8 cellular contexts compared by ENCODE assay signal in the genomic region with DNA sequence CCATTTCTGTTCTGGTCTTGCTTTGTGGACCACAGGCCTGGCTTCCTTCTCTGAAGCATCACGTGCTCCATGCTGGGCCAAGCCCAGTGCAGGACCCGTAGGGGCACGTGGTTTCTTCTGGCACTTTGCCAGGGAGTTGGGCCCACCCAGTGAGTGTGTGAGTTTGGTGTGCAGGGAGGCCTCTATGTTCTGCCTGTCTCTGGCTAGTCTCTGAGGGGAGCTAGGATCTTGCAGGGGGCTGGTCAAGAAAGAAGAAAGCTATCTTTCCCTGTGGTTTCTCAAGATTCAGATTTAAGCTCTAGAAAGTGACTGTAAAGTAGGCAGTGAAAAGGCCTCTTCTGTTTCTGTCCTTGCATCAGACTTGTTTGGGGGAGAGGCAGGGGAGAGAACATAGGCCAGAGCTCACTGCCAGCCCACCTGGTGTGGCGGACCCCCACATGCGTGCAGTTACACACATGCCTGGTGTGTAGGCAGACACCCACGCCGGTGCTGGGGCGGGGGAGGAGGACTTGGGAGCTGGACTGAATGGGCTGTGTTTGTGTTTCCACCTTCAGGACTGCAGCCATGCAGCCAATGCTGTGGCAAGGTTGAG. TPM values are rescaled to one million over a fixed set of nuclear protein-coding genes. Genes with fewer than 3 reads are reported as not detected.
DNase-seq lines count a peak whose midpoint lies in the region; ATAC-seq, FAIRE-seq and TF ChIP-seq lines count a peak whose summit lies in the region.

No MANE protein-coding gene starts in this region.

- FAIRE-seq in A549 (lab: Jason Lieb, UNC), result no peak

- H3K27ac ChIP-seq in A549, result peak overlapping the region; percentile 91 to 98
- peak overlapping the region; percentile 61 for H3K27ac ChIP-seq in HUES64 (ENCODE audit: low read depth, low read length)
- H3K27ac ChIP-seq in right cardiac atrium (ENCODE audit: low read length), result peak overlapping the region; percentile 19

- intact Hi-C loops in right cardiac atrium (cut with DNase I), result no loop called here

- POLR2A ChIA-PET in A549 (lab: Yijun Ruan, JAX), result interaction anchor here (1.0 to 5.2 kb wide), 3 partner anchors 11 to 20 kb away, joined by 3 to 33 read pairs (median 4); partner anchors contain the start of gene LASP1

- H3K9me3 ChIP-seq in A549 (no peaks in the 10 kb centered on the region), HUES64 (ENCODE audit: insufficient read depth, low read depth, low read length) (no peaks in the 10 kb centered on the region), right cardiac atrium (ENCODE audit: control insufficient read depth, low read length) (no peaks in the 10 kb centered on the region)

- WGBS in A549 (ENCODE audit: missing lambda C conversion rate), result 42% methylated on average over 8 of the region's 8 CpGs
- WGBS in HUES64, result 71% methylated on average over 8 of the region's 8 CpGs
- WGBS in right cardiac atrium, result 23% methylated on average over 8 of the region's 8 CpGs

- TF ChIP-seq EP300 in A549 (IDR thresholded peaks at IDR 0.05), result no peak

- CTCF ChIA-PET in A549 (lab: Yijun Ruan, JAX), result interaction anchor here (0.5 to 4.6 kb wide), 10 partner anchors 10 to 288 kb away, joined by 3 to 39 read pairs (median 4); partner anchors contain the start of gene LASP1

- peak overlapping the region; percentile 3; the same call in 2 of the 3 replicates for H3K4me3 ChIP-seq in A549
- no peak overlapping the region for H3K4me3 ChIP-seq in HUES64 (ENCODE audit: low read length)
- H3K4me3 ChIP-seq in right cardiac atrium (ENCODE audit: low read length), result no peak overlapping the region

- no peak for TF ChIP-seq RAD21 in A549 (conservative IDR thresholded peaks at IDR 0.05 in 1 of 2, IDR thresholded peaks at IDR 0.05 in 1 of 2)

- peaks cover 19% of the 10 kb centered on the region for H3K36me3 ChIP-seq in HUES64 (ENCODE audit: insufficient read depth, low read length)

- DNase-seq in A549 (ENCODE audit: low read depth in 1 of 2, low spot score in 1 of 2) (peak in 1 of 2 experiments; percentile 58), right cardiac atrium (peak; percentile 85 to 91 (median 90)), 8988T (no peak), iPS-NIHi11 (ENCODE audit: low spot score) (no peak)
- DNase-seq in activated naive CD4-positive, alpha-beta T cell treated with anti-CD3 and anti-CD28 coated beads, Interleukin-2, amount 50 U/mL, for 16 hours, result peak; percentile 50
- DNase-seq in stimulated activated CD4-positive, alpha-beta T cell treated with anti-CD3 and anti-CD28 coated beads, Interleukin-2, amount 100 ng/mL, for 24 hours, result peak; percentile 47 to 53

- no peak overlapping the region for H3K9ac ChIP-seq in HUES64 (ENCODE audit: low read depth, low read length)

- ATAC-seq in A549 (no peak), right cardiac atrium (peak; percentile 60 to 70), GM21619 (IDR thresholded peaks at IDR 0.05; ENCODE audit: unreplicated experiment) (no peak)

- H3K4me2 ChIP-seq in A549, result peak overlapping the region; percentile 86

- H3K27me3 ChIP-seq in HUES64 (ENCODE audit: insufficient read depth, low read length) (no peaks in the 10 kb centered on the region), right cardiac atrium (ENCODE audit: control insufficient read depth, insufficient read depth) (no peaks in the 10 kb centered on the region)

- no peak for TF ChIP-seq POLR2A in A549 (IDR thresholded peaks at IDR 0.05; ENCODE audit: low read length)

- peaks cover 100% of the 10 kb centered on the region for H3K4me1 ChIP-seq in A549
- peaks cover 75% of the 10 kb centered on the region for H3K4me1 ChIP-seq in HUES64 (ENCODE audit: insufficient read depth, low read length)
- peaks cover 47% of the 10 kb centered on the region for H3K4me1 ChIP-seq in right cardiac atrium (ENCODE audit: control insufficient read depth, insufficient read depth, low read length)

- TF ChIP-seq CTCF in A549 (IDR thresholded peaks at IDR 0.05), result no peak

TF ChIP-seq in A549, 52 proteins besides CTCF, POLR2A, EP300 and RAD21:
- TF ChIP-seq MAX (IDR thresholded peaks at IDR 0.05) (peak; percentile 93), BHLHE40 (IDR thresholded peaks at IDR 0.05; ENCODE audit: low read depth, low read length) (peak; percentile 6; the same call in 1 of the 2 replicates), MAZ (IDR thresholded peaks at IDR 0.05; ENCODE audit: borderline replicate concordance, low read depth, low read length) (no peak), JUN (IDR thresholded peaks at IDR 0.05) (0 out of 5 replicates have a peak, but pooled peaks of 1 of the 2 experiments have one; percentile 19), USF2 (IDR thresholded peaks at IDR 0.05) (peak; percentile 94)

RNA-seq across cellular contexts. Expression of gene LASP1, which starts 11.8 kb away (rescaled TPM):
- polyA plus RNA-seq in A549 (2011; rRNA removed), result 145 and 152 TPM in 2 replicates
- 201 and 252 TPM in 2 replicates for polyA plus RNA-seq in A549 (2012; cell fraction: cytosol; rRNA removed)
- 247 and 316 TPM in 2 replicates for polyA plus RNA-seq in A549 (2012; cell fraction: nucleus; rRNA removed)
- 281 to 312 TPM (median 287 TPM) in 3 replicates for polyA plus RNA-seq in A549 (2017; fragmentation: RNase III; extraction: RNeasy Plus Mini Kit Qiagen cat#74134 plus additional on column Dnase treatment)
- polyA minus RNA-seq in A549 (2011; rRNA and poly(A)+ RNA removed), result 197 TPM in 2 replicates
- polyA plus RNA-seq in HUES64 (2013, experiment 1 of 2), result 103 TPM
- polyA plus RNA-seq in HUES64 (2013, experiment 2 of 2), result 99.7 TPM
- total RNA-seq in right cardiac atrium, result 10 to 100 TPM; 29.2 to 39.6 (median 35.8) TPM
- polyA plus RNA-seq in right cardiac atrium, result 23.8 TPM

RNA-seq across cellular contexts. Expression of gene RPL23, which starts 28.2 kb away (rescaled TPM):
- polyA plus RNA-seq in A549 (2011; rRNA removed), result 2,297 and 2,715 TPM in 2 replicates
- polyA plus RNA-seq in A549 (2012; cell fraction: cytosol; rRNA removed), result 1,824 and 2,393 TPM in 2 replicates
- 368 and 737 TPM in 2 replicates for polyA plus RNA-seq in A549 (2012; cell fraction: nucleus; rRNA removed)
- polyA plus RNA-seq in A549 (2017; fragmentation: RNase III; extraction: RNeasy Plus Mini Kit Qiagen cat#74134 plus additional on column Dnase treatment), result 2,814 to 3,171 TPM (median 2,969 TPM) in 3 replicates
- polyA minus RNA-seq in A549 (2011; rRNA and poly(A)+ RNA removed), result 307 and 414 TPM in 2 replicates
- 1,978 TPM for polyA plus RNA-seq in HUES64 (2013, experiment 1 of 2)
- 2,117 TPM for polyA plus RNA-seq in HUES64 (2013, experiment 2 of 2)
- 100 to 1,000 TPM; 830 to 995 (median 880) TPM for total RNA-seq in right cardiac atrium
- 1,847 TPM for polyA plus RNA-seq in right cardiac atrium

RNA-seq across cellular contexts. Expression of gene CWC25, which starts 56.6 kb away (rescaled TPM):
- polyA plus RNA-seq in A549 (2011; rRNA removed) (34.1 and 34.5 TPM in 2 replicates), A549 (2017; fragmentation: RNase III; extraction: RNeasy Plus Mini Kit Qiagen cat#74134 plus additional on column Dnase treatment) (22.5 to 24.2 TPM (median 23.1 TPM) in 3 replicates), right cardiac atrium (11.0 TPM)
- 16.9 and 17.1 TPM in 2 replicates for polyA plus RNA-seq in A549 (2012; cell fraction: cytosol; rRNA removed)
- polyA plus RNA-seq in A549 (2012; cell fraction: nucleus; rRNA removed), result 30.5 and 51.7 TPM in 2 replicates
- 14.2 and 19.6 TPM in 2 replicates for polyA minus RNA-seq in A549 (2011; rRNA and poly(A)+ RNA removed)
- 11.0 TPM for polyA plus RNA-seq in HUES64 (2013, experiment 1 of 2)
- 9.5 TPM for polyA plus RNA-seq in HUES64 (2013, experiment 2 of 2)
- 10 to 100 TPM in 3 of 4 donors, 1 to 10 TPM in 1; 8.8 to 11.5 (median 10.9) TPM for total RNA-seq in right cardiac atrium

Comparison
In these comparisons a context has a peak if more than half of its experiments do, and no peak if none do; other contexts are left out.
1. ATAC-seq: peak in right cardiac atrium (2 of 2); none in A549 (0 of 2) and GM21619 (single experiment).
2. DNase-seq: peak in activated naive CD4-positive, alpha-beta T cell treated with anti-CD3 and anti-CD28 coated beads, Interleukin-2, amount 50 U/mL, for 16 hours (single experiment), right cardiac atrium (3 of 3) and stimulated activated CD4-positive, alpha-beta T cell treated with anti-CD3 and anti-CD28 coated beads, Interleukin-2, amount 100 ng/mL, for 24 hours (2 of 2); none in 8988T (single experiment) and iPS-NIHi11 (single experiment).
3. H3K27ac ChIP-seq: peak in every context shown above with its lines; median percentile 94 in A549; 61 in HUES64; 19 in right cardiac atrium.